ENCODE assay signal across 19 cellular contexts in the genomic region with DNA sequence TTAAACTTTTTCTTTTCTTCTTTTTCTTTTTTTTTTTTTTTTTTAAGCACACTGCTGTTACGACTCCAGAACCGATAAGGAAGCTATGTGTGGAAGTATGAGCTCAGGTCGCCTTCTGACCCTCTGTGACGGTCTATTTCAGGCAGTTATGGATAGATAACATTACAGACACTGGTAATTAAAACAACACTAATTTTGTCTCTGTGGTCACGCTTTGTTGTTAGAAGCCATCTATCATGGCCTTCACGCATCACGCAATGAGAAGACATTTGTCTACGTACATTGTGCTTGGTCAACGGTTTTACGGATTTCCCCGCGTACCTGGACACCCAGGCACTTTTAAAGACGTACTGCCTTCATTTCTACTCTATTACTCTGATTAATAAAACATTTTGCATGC.
DNase-seq lines count a peak whose midpoint lies in the region; ATAC-seq and TF ChIP-seq lines count a peak whose summit lies in the region.
"Had no signal": no experiment of that assay in that cellular context is flagged by ENCODE, and none has a peak within 500 bp of the region (broad histone marks: within the 10 kb centered on the region; RNA-seq: fewer than 3 reads in every experiment).

No MANE protein-coding gene starts in this region.

- peaks cover 10% of the 10 kb centered on the region for H3K4me1 ChIP-seq in ovary (ENCODE audit: insufficient read depth)
- H3K4me1 ChIP-seq: BE2C had no signal

- ATAC-seq in left ventricle myocardium superior (peak; percentile 36), Right ventricle myocardium superior (ENCODE audit: poor library complexity) (no peak)
- ATAC-seq: GM23338, HCT116 had no signal

- H3K9me3 Mint-ChIP-seq in mesothelial cell of epicardium, result no peaks in the 10 kb centered on the region
- H3K9me3 Mint-ChIP-seq: CD14-positive monocyte; CD4-positive, alpha-beta T cell; CD8-positive, alpha-beta memory T cell; GM23338; H9 had no signal

- peaks cover 82% of the 10 kb centered on the region for H3K4me1 Mint-ChIP-seq in mesothelial cell of epicardium

- peak overlapping the region in 1 of 2 donors; percentile 75 for H3K27ac ChIP-seq in ovary
- H3K27ac ChIP-seq: 22Rv1; BLaER1 treated with 17β-estradiol and CSF1 and Interleukin-3, amounts not matched to agents 10 nM and 100 nM had no signal

- H3K27me3 Mint-ChIP-seq in mesothelial cell of epicardium (ENCODE audit: low read depth), result no peaks in the 10 kb centered on the region

- 9 to 21% (median 14%) methylated on average over 13 of the region's 13 CpGs for WGBS in ovary, 3 donors

- DNase-seq in left ventricle myocardium superior (no peak), Right ventricle myocardium superior (no peak), mesothelial cell of epicardium (ENCODE audit: low spot score in 2 of 2, unreplicated experiment in 2 of 2) (no peak), ovary (peak; percentile 35 to 50 (median 45)), pons (ENCODE audit: low spot score) (no peak), globus pallidus (ENCODE audit: low spot score) (no peak)
- DNase-seq: ACHN; AML-193; BE2C; CD4-positive, alpha-beta T cell; CD8-positive, alpha-beta memory T cell; DMS53; GF-D8; H9 had no signal

- peak overlapping the region; percentile 90 for H3K27ac Mint-ChIP-seq in mesothelial cell of epicardium
- H3K27ac Mint-ChIP-seq: CD14-positive monocyte; CD4-positive, alpha-beta T cell; CD8-positive, alpha-beta memory T cell; GM23338; H9 had no signal

- TF ChIP-seq POLR2A in ovary (IDR thresholded peaks at IDR 0.05), result no peak

- no peak for TF ChIP-seq CTCF in mesothelial cell of epicardium (IDR thresholded peaks at IDR 0.05; ENCODE audit: unreplicated experiment)
- TF ChIP-seq CTCF in ovary (IDR thresholded peaks at IDR 0.05), result no peak

- no peak overlapping the region for H3K4me3 ChIP-seq in ovary
- H3K4me3 ChIP-seq: BLaER1 treated with 17β-estradiol and CSF1 and Interleukin-3, amounts not matched to agents 10 nM and 100 nM; GM23338 had no signal

- no peak overlapping the region for H3K4me3 Mint-ChIP-seq in mesothelial cell of epicardium
- H3K4me3 Mint-ChIP-seq: CD14-positive monocyte; CD4-positive, alpha-beta T cell; CD8-positive, alpha-beta memory T cell; GM23338; H9 had no signal

- H3K9me3 ChIP-seq in ovary, result no peaks in the 10 kb centered on the region
- H3K9me3 ChIP-seq: BE2C; BLaER1 treated with 17β-estradiol and CSF1 and Interleukin-3, amounts not matched to agents 10 nM and 100 nM had no signal

- no peak for TF ChIP-seq EP300 in ovary (IDR thresholded peaks at IDR 0.05)

- H3K27me3 ChIP-seq in ovary, result no peaks in the 10 kb centered on the region
- H3K27me3 ChIP-seq: BLaER1 treated with 17β-estradiol and CSF1 and Interleukin-3, amounts not matched to agents 10 nM and 100 nM had no signal

- intact Hi-C loops in left ventricle myocardium superior (cut with micrococcal nuclease), result no loop called here
- intact Hi-C loops in Right ventricle myocardium superior (cut with DNase I), result no loop called here
- intact Hi-C loops in ovary (cut with DNase I), result loop anchor here in 3 of 4 donors (5.0 to 10.0 kb wide), 4 partner anchors 65 to 687 kb away; no protein-coding TSS in a partner anchor

- H3K36me3 Mint-ChIP-seq in mesothelial cell of epicardium, result no peaks in the 10 kb centered on the region
- H3K36me3 Mint-ChIP-seq: CD14-positive monocyte; CD8-positive, alpha-beta memory T cell had no signal

- no peaks in the 10 kb centered on the region for H3K36me3 ChIP-seq in ovary
- H3K36me3 ChIP-seq: BE2C; BLaER1 treated with 17β-estradiol and CSF1 and Interleukin-3, amounts not matched to agents 10 nM and 100 nM had no signal

Comparison
In these comparisons a context has a peak if more than half of its experiments do, and no peak if none do; other contexts are left out.
1. DNase-seq: peak in ovary (5 of 5); none in left ventricle myocardium superior (single experiment), Right ventricle myocardium superior (single experiment), mesothelial cell of epicardium (0 of 2), pons (single experiment) and globus pallidus (single experiment).
2. intact Hi-C loops: an anchor here in ovary (5.0 to 10.0 kb wide); none called in left ventricle myocardium superior and Right ventricle myocardium superior.